ENCODE assay signal across 11 cellular contexts in the genomic region with DNA sequence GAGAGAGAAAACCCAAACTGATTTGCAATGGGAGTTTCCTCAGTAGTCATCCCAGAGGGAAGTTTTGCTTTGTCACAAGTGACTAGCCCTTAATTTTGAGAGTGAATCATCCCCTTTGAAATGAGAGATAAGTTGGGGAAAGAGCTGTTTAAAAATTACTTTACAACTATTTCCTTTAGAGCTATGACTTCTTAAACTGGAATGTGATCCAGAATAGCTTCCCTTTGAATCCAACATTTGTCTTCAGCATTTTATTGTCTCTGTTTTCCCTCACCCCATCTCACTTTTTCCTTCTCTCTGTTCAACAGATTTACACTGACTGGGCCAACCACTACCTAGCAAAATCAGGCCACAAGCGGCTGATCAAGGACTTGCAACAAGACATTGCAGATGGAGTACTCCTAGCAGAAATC.
DNase-seq lines count a peak whose midpoint lies in the region; ATAC-seq and TF ChIP-seq lines count a peak whose summit lies in the region.
"Had no signal": no experiment of that assay in that cellular context is flagged by ENCODE, and none has a peak within 500 bp of the region (broad histone marks: within the 10 kb centered on the region; RNA-seq: fewer than 3 reads in every experiment).

No MANE protein-coding gene starts in this region.

- intact Hi-C loops in MCF 10A (cut with micrococcal nuclease), result no loop called here
- intact Hi-C loops in breast epithelium (cut with DNase I; ENCODE audit: low total_unique reads), result no loop called here
- intact Hi-C loops in aorta (cut with DNase I), result no loop called here

- H3K27me3 ChIP-seq in breast epithelium (no peaks in the 10 kb centered on the region), adipocyte (replicated peaks; ENCODE audit: control insufficient read depth, insufficient read depth, low read length) (no peaks in the 10 kb centered on the region), aorta (ENCODE audit: control insufficient read depth in 1 of 2, insufficient read depth in 2 of 2, low read length in 1 of 2) (no peaks in the 10 kb centered on the region)

- CTCF ChIA-PET in MCF 10A (lab: Yijun Ruan, JAX), result interaction anchor here (0.7 to 2.7 kb wide), 5 partner anchors 15 to 365 kb away, joined by 3 to 19 read pairs (median 4); no protein-coding TSS in a partner anchor

- H3K36me3 ChIP-seq in breast epithelium (no peaks in the 10 kb centered on the region), adipocyte (ENCODE audit: control insufficient read depth, insufficient read depth, low read length, severe bottlenecking) (peaks cover under 1% of the 10 kb centered on the region), aorta (ENCODE audit: control insufficient read depth in 1 of 2, insufficient read depth in 2 of 2, low read length in 1 of 2) (no peaks in the 10 kb centered on the region)

- H3K4me1 ChIP-seq in breast epithelium (no peaks in the 10 kb centered on the region), adipocyte (ENCODE audit: control insufficient read depth, insufficient read depth, low read length) (peaks cover 40% of the 10 kb centered on the region), aorta (ENCODE audit: control insufficient read depth in 1 of 2, insufficient read depth in 2 of 2, low read length in 2 of 2) (no peaks in the 10 kb centered on the region)

- ATAC-seq in aorta (ENCODE audit: low FRiP score) (peak; percentile 55), GM21529 (IDR thresholded peaks at IDR 0.05; ENCODE audit: unreplicated experiment) (no peak)

- TF ChIP-seq CTCF in MCF 10A (IDR thresholded peaks at IDR 0.05; ENCODE audit: unreplicated experiment) (no peak), breast epithelium (IDR thresholded peaks at IDR 0.05) (no peak)

- POLR2A ChIA-PET in MCF 10A (lab: Yijun Ruan, JAX), result interaction anchor here (0.7 to 1.2 kb wide), 3 partner anchors 11 to 1991 kb away, joined by 3 read pairs; no protein-coding TSS in a partner anchor

- peak overlapping the region; percentile 88 for H3K9ac ChIP-seq in adipocyte (ENCODE audit: low read length)

- no peaks in the 10 kb centered on the region for H3K9me3 ChIP-seq in breast epithelium
- H3K9me3 ChIP-seq in adipocyte (ENCODE audit: control insufficient read depth, low read length), result no peaks in the 10 kb centered on the region
- no peaks in the 10 kb centered on the region for H3K9me3 ChIP-seq in aorta (ENCODE audit: control insufficient read depth, low read length)

- peak overlapping the region; percentile 84 for H3K27ac Mint-ChIP-seq in MCF 10A (ENCODE audit: low read depth, unreplicated experiment)

- H3K4me3 ChIP-seq in breast epithelium, result no peak overlapping the region
- peak overlapping the region; percentile 79 for H3K4me3 ChIP-seq in adipocyte (ENCODE audit: low read length)
- H3K4me3 ChIP-seq in aorta (ENCODE audit: low read length in 2 of 2), result no peak overlapping the region

- peaks cover 25% of the 10 kb centered on the region for H3K4me1 Mint-ChIP-seq in MCF 10A (ENCODE audit: insufficient read depth, unreplicated experiment)

- no TSS peak for BruUV-seq in MCF 10A (replicated peaks; lab: Mats Ljungman, UMichigan)

- TF ChIP-seq POLR2A in breast epithelium (IDR thresholded peaks at IDR 0.05), result no peak

- peak overlapping the region; percentile 64 for H3K4me3 Mint-ChIP-seq in MCF 10A (ENCODE audit: unreplicated experiment)

- peak; percentile 72 for DNase-seq in MCF 10A (ENCODE audit: unreplicated experiment)
- DNase-seq in breast epithelium (ENCODE audit: low spot score in 2 of 2), result no peak
- DNase-seq in adipocyte (ENCODE audit: low read depth), result peak; percentile 77
- DNase-seq in iris pigment epithelial cell (ENCODE audit: low read depth), result peak; percentile 91
- DNase-seq in aorta, result no peak
- DNase-seq in stimulated activated CD8-positive, alpha-beta memory T cell treated with anti-CD3 and anti-CD28 coated beads, Interleukin-4, amount 100 ng/mL, for 48 hours, result no peak
- DNase-seq in pons (ENCODE audit: low spot score), result no peak
- DNase-seq: activated T-cell treated with anti-CD3 and anti-CD28 coated beads for 4 hours, SIG-M5 had no signal

- H3K36me3 Mint-ChIP-seq in MCF 10A (ENCODE audit: insufficient read depth, unreplicated experiment), result peaks cover 6% of the 10 kb centered on the region

- peaks cover 9% of the 10 kb centered on the region for H3K9me3 Mint-ChIP-seq in MCF 10A (ENCODE audit: unreplicated experiment)

- H3K27ac ChIP-seq in breast epithelium (no peak overlapping the region), aorta (ENCODE audit: low read depth in 1 of 2, low read length in 2 of 2) (no peak overlapping the region)
- H3K27ac ChIP-seq: 22Rv1 had no signal

- 82 to 92% methylated on average over 1 of the region's 1 CpG for WGBS in aorta, 2 donors

- no peaks in the 10 kb centered on the region for H3K27me3 Mint-ChIP-seq in MCF 10A (ENCODE audit: insufficient read depth, unreplicated experiment)

Comparison
In these comparisons a context has a peak if more than half of its experiments do, and no peak if none do; other contexts are left out.
1. DNase-seq: peak in MCF 10A (single experiment), adipocyte (single experiment) and iris pigment epithelial cell (single experiment); none in breast epithelium (0 of 2), aorta (0 of 2), stimulated activated CD8-positive, alpha-beta memory T cell treated with anti-CD3 and anti-CD28 coated beads, Interleukin-4, amount 100 ng/mL, for 48 hours (single experiment) and pons (single experiment).